Comparison of ENCODE assay signal across 9 cellular contexts in genomic region chr12:116759783-116760581, GRCh38. TPM values are rescaled to one million over a fixed set of nuclear protein-coding genes. Genes with fewer than 3 reads are reported as not detected.
DNase-seq lines count a peak whose midpoint lies in the region; ATAC-seq and TF ChIP-seq lines count a peak whose summit lies in the region.
"Had no signal": no experiment of that assay in that cellular context is flagged by ENCODE, and none has a peak within 500 bp of the region (broad histone marks: within the 10 kb centered on the region; RNA-seq: fewer than 3 reads in every experiment).

No MANE protein-coding gene starts in this region.

- H3K27ac ChIP-seq in CD8-positive, alpha-beta memory T cell (ENCODE audit: low read depth, low read length) = peak overlapping the region; percentile 61
- peak overlapping the region; percentile 48 to 51 for H3K27ac ChIP-seq in ascending aorta
- H3K27ac ChIP-seq: hepatocyte had no signal

- peaks cover 0 to 4% (median 0%) of the 10 kb centered on the region in 3 donors for H3K36me3 Mint-ChIP-seq in CD8-positive, alpha-beta memory T cell
- H3K36me3 Mint-ChIP-seq in natural killer cell = no peaks in the 10 kb centered on the region

- H3K4me1 ChIP-seq in CD8-positive, alpha-beta memory T cell (ENCODE audit: insufficient read depth, low read length) = no peaks in the 10 kb centered on the region
- peaks cover 0 to 10% of the 10 kb centered on the region in 2 donors for H3K4me1 ChIP-seq in ascending aorta

- TF ChIP-seq CTCF in ascending aorta (IDR thresholded peaks at IDR 0.05) = no peak
- TF ChIP-seq CTCF in natural killer cell (IDR thresholded peaks at IDR 0.05) = peak; percentile 13

- peak overlapping the region; percentile 1 for H3K4me3 ChIP-seq in CD8-positive, alpha-beta memory T cell (ENCODE audit: low read length)
- H3K4me3 ChIP-seq in ascending aorta = peak overlapping the region; percentile 3 to 42
- H3K4me3 ChIP-seq: hepatocyte had no signal

- H3K9me3 ChIP-seq in CD8-positive, alpha-beta memory T cell (ENCODE audit: low read length) = no peaks in the 10 kb centered on the region
- no peaks in the 10 kb centered on the region for H3K9me3 ChIP-seq in ascending aorta

- H3K27me3 Mint-ChIP-seq in CD8-positive, alpha-beta memory T cell = no peaks in the 10 kb centered on the region
- H3K27me3 Mint-ChIP-seq in natural killer cell (ENCODE audit: low read depth in 2 of 2) = no peaks in the 10 kb centered on the region

- no peaks in the 10 kb centered on the region for H3K27me3 ChIP-seq in CD8-positive, alpha-beta memory T cell (ENCODE audit: insufficient read depth, low read length, poor library complexity, severe bottlenecking)
- no peaks in the 10 kb centered on the region for H3K27me3 ChIP-seq in ascending aorta
- H3K27me3 ChIP-seq: hepatocyte had no signal

- ATAC-seq in natural killer cell (peak; percentile 41 to 87 (median 70)), HG02571 (IDR thresholded peaks at IDR 0.05; ENCODE audit: unreplicated experiment) (no peak), GM19452 (IDR thresholded peaks at IDR 0.05; ENCODE audit: unreplicated experiment) (no peak)
- no peak for ATAC-seq in activated CD4-positive, CD25-positive, alpha-beta regulatory T cell treated with anti-CD3 and anti-CD28 coated beads, Interleukin-2, amount 50 U/mL, for 24 hours

- intact Hi-C loops in ascending aorta (cut with DNase I) (no loop called here), natural killer cell (cut with micrococcal nuclease) (no loop called here)

- no peaks in the 10 kb centered on the region for H3K36me3 ChIP-seq in CD8-positive, alpha-beta memory T cell (ENCODE audit: insufficient read depth, low read length)
- no peaks in the 10 kb centered on the region for H3K36me3 ChIP-seq in ascending aorta

- H3K9me3 Mint-ChIP-seq in CD8-positive, alpha-beta memory T cell = no peaks in the 10 kb centered on the region
- H3K9me3 Mint-ChIP-seq in natural killer cell = no peaks in the 10 kb centered on the region

- peak overlapping the region in 1 of 8 donors; percentile 9 for H3K27ac Mint-ChIP-seq in CD8-positive, alpha-beta memory T cell
- H3K27ac Mint-ChIP-seq in natural killer cell = peak overlapping the region in 1 of 2 donors; percentile 81

- CTCF ChIA-PET in CD8-positive, alpha-beta memory T cell (lab: Charles Lee) = interaction anchor here (1.0 to 1.3 kb wide), 2 partner anchors 51 to 196 kb away, joined by 3 read pairs; no protein-coding TSS in a partner anchor

- DNase-seq in CD8-positive, alpha-beta memory T cell = peak in 1 of 5 donors; percentile 39
- DNase-seq in NCI-H460 (ENCODE audit: extremely low read depth, low read depth) (peak; percentile 45), ascending aorta (ENCODE audit: low spot score in 2 of 2) (peak in 1 of 2 donors; percentile 71), natural killer cell (peak; percentile 37), putamen (ENCODE audit: low spot score) (no peak)

- H3K4me1 Mint-ChIP-seq in CD8-positive, alpha-beta memory T cell = no peaks in the 10 kb centered on the region
- peaks cover 10 to 11% of the 10 kb centered on the region in 2 donors for H3K4me1 Mint-ChIP-seq in natural killer cell

- POLR2A ChIA-PET in CD8-positive, alpha-beta memory T cell (lab: Charles Lee) = no interaction called here

- H3K4me3 Mint-ChIP-seq in CD8-positive, alpha-beta memory T cell = peak overlapping the region in 5 of 7 donors; percentile 37 to 87 (median 65)
- peak overlapping the region; percentile 67 for H3K4me3 Mint-ChIP-seq in natural killer cell

RNA-seq across cellular contexts. Expression of gene RNFT2, which starts 21.9 kb away (rescaled TPM):
- total RNA-seq in CD8-positive, alpha-beta memory T cell = 10 to 100 TPM; 14.6 to 15.8 TPM
- 1.8 TPM for polyA plus RNA-seq in CD8-positive, alpha-beta memory T cell
- total RNA-seq in NCI-H460 (2014; rRNA removed; shearing (Covaris generic)) = 16.5 and 20.8 TPM in 2 replicates
- polyA plus RNA-seq in NCI-H460 (2014; cell fraction: nucleus; rRNA removed) = 11.9 and 19.3 TPM in 2 replicates
- total RNA-seq in ascending aorta = 0.21 TPM
- total RNA-seq in natural killer cell = 1 to 10 TPM; 4.0 to 6.9 (median 5.3) TPM

RNA-seq across cellular contexts. Expression of gene SPRING1, which starts 22.1 kb away (rescaled TPM):
- total RNA-seq in CD8-positive, alpha-beta memory T cell = 10 to 100 TPM; 41.3 to 44.0 TPM
- polyA plus RNA-seq in CD8-positive, alpha-beta memory T cell = 24.0 TPM
- 19.1 and 21.2 TPM in 2 replicates for total RNA-seq in NCI-H460 (2014; rRNA removed; shearing (Covaris generic))
- 10.5 and 18.8 TPM in 2 replicates for polyA plus RNA-seq in NCI-H460 (2014; cell fraction: nucleus; rRNA removed)
- total RNA-seq in ascending aorta = 16.0 TPM
- total RNA-seq in natural killer cell = 10 to 100 TPM; 24.4 to 37.2 (median 30.4) TPM

Comparison
In these comparisons a context has a peak if more than half of its experiments do, and no peak if none do; other contexts are left out.
1. ATAC-seq: peak in natural killer cell (3 of 3); none in HG02571 (single experiment), activated CD4-positive, CD25-positive, alpha-beta regulatory T cell treated with anti-CD3 and anti-CD28 coated beads, Interleukin-2, amount 50 U/mL, for 24 hours (0 of 2) and GM19452 (single experiment).